Comparison of ENCODE assay signal across 18 cellular contexts in genomic region chr6:35077713-35078105, GRCh38.
"Had no signal": no experiment of that assay in that cellular context is flagged by ENCODE, and none has a peak within 500 bp of the region (broad histone marks: within the 10 kb centered on the region; RNA-seq: fewer than 3 reads in every experiment).

No MANE protein-coding gene starts in this region.

- H3K9me3 ChIP-seq: gastrocnemius medialis, mucosa of descending colon, tibial artery had no signal

- H3K4me3 ChIP-seq: gastrocnemius medialis, mucosa of descending colon, tibial artery had no signal

- H3K4me3 Mint-ChIP-seq: activated CD4-positive, alpha-beta memory T cell treated with anti-CD3 and anti-CD28 coated beads, Interleukin-2, amount 10 ng/mL, durations not matched to agents 7 days and 5 days; activated CD4-positive, alpha-beta T cell treated with anti-CD3 and anti-CD28 coated beads, Interleukin-2, amount 10 ng/mL, durations not matched to agents 24 days and 14 days; activated T-helper 1 cell treated with anti-CD3 and anti-CD28 coated beads, Interleukin-12 subunit alpha, Interleukin-12 subunit beta, Interleukin-2, Interleukin-4 antibody, amounts not matched to agents 30 ng/mL and 10 ng/mL and 1 ng/mL, durations not matched to agents 14 hours and 24 hours and 36 hours; naive B cell had no signal

- DNase-seq: activated CD4-positive, alpha-beta memory T cell treated with anti-CD3 and anti-CD28 coated beads, Interleukin-2, amount 10 ng/mL, durations not matched to agents 7 days and 5 days; activated CD4-positive, alpha-beta T cell treated with anti-CD3 and anti-CD28 coated beads, Interleukin-2, amount 10 ng/mL, durations not matched to agents 24 days and 14 days; dermis blood vessel endothelial cell; effector CD8-positive, alpha-beta T cell; mesendoderm; naive B cell; retina; stimulated activated CD4-positive, alpha-beta T cell treated with anti-CD3 and anti-CD28 coated beads, Interleukin-12 subunit alpha, Interleukin-12 subunit beta, amount 100 ng/mL, for 4 hours; stimulated activated CD4-positive, alpha-beta T cell treated with anti-CD3 and anti-CD28 coated beads, Interleukin-4, amount 100 ng/mL, for 4 hours; stimulated activated naive CD8-positive, alpha-beta T cell treated with anti-CD3 and anti-CD28 coated beads, Interleukin-15, Interleukin-2, amounts not matched to agents 100 U/mL and 50 U/mL, for 24 hours had no signal

- H3K27me3 ChIP-seq: gastrocnemius medialis, tibial artery had no signal

- H3K27me3 Mint-ChIP-seq: activated CD4-positive, alpha-beta memory T cell treated with anti-CD3 and anti-CD28 coated beads, Interleukin-2, amount 10 ng/mL, durations not matched to agents 7 days and 5 days; activated CD4-positive, alpha-beta T cell treated with anti-CD3 and anti-CD28 coated beads, Interleukin-2, amount 10 ng/mL, durations not matched to agents 24 days and 14 days; naive B cell; progenitor cell of endocrine pancreas had no signal

- H3K27ac Mint-ChIP-seq: activated CD4-positive, alpha-beta memory T cell treated with anti-CD3 and anti-CD28 coated beads, Interleukin-2, amount 10 ng/mL, durations not matched to agents 7 days and 5 days; activated CD4-positive, alpha-beta T cell treated with anti-CD3 and anti-CD28 coated beads, Interleukin-2, amount 10 ng/mL, durations not matched to agents 24 days and 14 days; activated naive CD4-positive, alpha-beta T cell treated with anti-CD3 and anti-CD28 coated beads, Interleukin-2, amount 50 U/mL, for 72 hours; activated T-helper 1 cell treated with anti-CD3 and anti-CD28 coated beads, Interleukin-12 subunit alpha, Interleukin-12 subunit beta, Interleukin-2, Interleukin-4 antibody, amounts not matched to agents 30 ng/mL and 10 ng/mL and 1 ng/mL, durations not matched to agents 14 hours and 24 hours and 36 hours; naive B cell; progenitor cell of endocrine pancreas had no signal

- H3K4me1 ChIP-seq: gastrocnemius medialis, tibial artery had no signal

- H3K27ac ChIP-seq: gastrocnemius medialis, tibial artery had no signal

- H3K9me3 Mint-ChIP-seq: activated CD4-positive, alpha-beta memory T cell treated with anti-CD3 and anti-CD28 coated beads, Interleukin-2, amount 10 ng/mL, durations not matched to agents 7 days and 5 days; activated CD4-positive, alpha-beta T cell treated with anti-CD3 and anti-CD28 coated beads, Interleukin-2, amount 10 ng/mL, durations not matched to agents 24 days and 14 days; activated naive CD4-positive, alpha-beta T cell treated with anti-CD3 and anti-CD28 coated beads, Interleukin-2, amount 50 U/mL, for 72 hours; activated T-helper 1 cell treated with anti-CD3 and anti-CD28 coated beads, Interleukin-12 subunit alpha, Interleukin-12 subunit beta, Interleukin-2, Interleukin-4 antibody, amounts not matched to agents 30 ng/mL and 10 ng/mL and 1 ng/mL, durations not matched to agents 14 hours and 24 hours and 36 hours; naive B cell had no signal

- ATAC-seq: activated naive CD4-positive, alpha-beta T cell treated with anti-CD3 and anti-CD28 coated beads, Interleukin-2, amount 50 U/mL, for 72 hours; gastrocnemius medialis; left colon; mucosa of descending colon; SK-N-SH treated with all-trans-retinoic acid at 6 μM for 48 hours; stimulated activated naive CD8-positive, alpha-beta T cell treated with anti-CD3 and anti-CD28 coated beads, Interleukin-15, Interleukin-2, amounts not matched to agents 100 U/mL and 50 U/mL, for 24 hours had no signal

- H3K4me1 Mint-ChIP-seq: activated CD4-positive, alpha-beta memory T cell treated with anti-CD3 and anti-CD28 coated beads, Interleukin-2, amount 10 ng/mL, durations not matched to agents 7 days and 5 days; activated CD4-positive, alpha-beta T cell treated with anti-CD3 and anti-CD28 coated beads, Interleukin-2, amount 10 ng/mL, durations not matched to agents 24 days and 14 days had no signal
